Comparison of ENCODE assay signal across 27 cellular contexts in the genomic region with DNA sequence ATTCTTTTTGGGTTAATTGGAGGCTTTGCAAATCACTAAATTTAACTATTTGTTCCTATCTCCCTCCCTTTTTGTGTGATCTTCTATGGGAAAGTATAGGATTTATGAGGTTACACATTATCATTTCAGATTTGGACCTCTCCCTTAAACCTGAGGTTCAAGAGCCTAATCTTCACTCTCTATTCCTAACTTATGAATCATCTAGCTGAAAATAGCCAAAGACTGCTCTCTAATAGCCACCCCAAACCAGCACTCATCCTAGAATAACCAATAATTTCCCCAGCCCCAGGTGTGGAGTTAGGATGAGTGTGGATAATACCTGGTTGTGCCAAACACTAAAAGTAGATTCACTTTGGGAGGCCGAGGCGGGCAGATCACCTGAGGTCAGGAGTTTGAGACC.
DNase-seq lines count a peak whose midpoint lies in the region; ATAC-seq, FAIRE-seq and TF ChIP-seq lines count a peak whose summit lies in the region.
"Had no signal": no experiment of that assay in that cellular context is flagged by ENCODE, and none has a peak within 500 bp of the region (broad histone marks: within the 10 kb centered on the region; RNA-seq: fewer than 3 reads in every experiment).

No MANE protein-coding gene starts in this region.

- H3K4me1 Mint-ChIP-seq in astrocyte (ENCODE audit: low read depth, unreplicated experiment) = peaks cover 22% of the 10 kb centered on the region
- H3K4me1 Mint-ChIP-seq in osteocyte (ENCODE audit: unreplicated experiment) = peaks cover 22% of the 10 kb centered on the region

- H3K4me3 ChIP-seq in A549 (no peak overlapping the region), astrocyte (ENCODE audit: insufficient read depth, low read depth, low read length) (no peak overlapping the region)
- H3K4me3 ChIP-seq: BLaER1 treated with 17β-estradiol and CSF1 and Interleukin-3, amounts not matched to agents 10 nM and 100 nM; GM12878; Peyer's patch; SJCRH30 had no signal

- CTCF ChIA-PET in A549 (lab: Yijun Ruan, JAX) = no interaction called here

- H4K20me1 ChIP-seq in astrocyte (ENCODE audit: insufficient read depth, low read length) = no peaks in the 10 kb centered on the region
- H4K20me1 ChIP-seq: BLaER1 treated with 17β-estradiol and CSF1 and Interleukin-3, amounts not matched to agents 10 nM and 100 nM had no signal

- no peak overlapping the region for H3K9ac ChIP-seq in astrocyte (ENCODE audit: low read length)
- H3K9ac ChIP-seq: BLaER1 treated with 17β-estradiol and CSF1 and Interleukin-3, amounts not matched to agents 10 nM and 100 nM had no signal

- H3K36me3 ChIP-seq in astrocyte (ENCODE audit: insufficient read depth, low read length) = no peaks in the 10 kb centered on the region
- H3K36me3 ChIP-seq: BLaER1 treated with 17β-estradiol and CSF1 and Interleukin-3, amounts not matched to agents 10 nM and 100 nM; Peyer's patch; SJCRH30 had no signal

- H3K9me3 Mint-ChIP-seq in astrocyte (ENCODE audit: unreplicated experiment) = no peaks in the 10 kb centered on the region
- H3K9me3 Mint-ChIP-seq in osteocyte (ENCODE audit: unreplicated experiment) = peaks cover 3% of the 10 kb centered on the region
- H3K9me3 Mint-ChIP-seq: CD4-positive, alpha-beta T cell; H9 had no signal

- H3K9me3 ChIP-seq in A549 (no peaks in the 10 kb centered on the region), astrocyte (ENCODE audit: insufficient read depth, low read depth, low read length) (no peaks in the 10 kb centered on the region)
- H3K9me3 ChIP-seq: BLaER1 treated with 17β-estradiol and CSF1 and Interleukin-3, amounts not matched to agents 10 nM and 100 nM; Peyer's patch; SJCRH30 had no signal

- POLR2A ChIA-PET in A549 (lab: Yijun Ruan, JAX) = no interaction called here

- TF ChIP-seq RAD21 in A549 (conservative IDR thresholded peaks at IDR 0.05 in 1 of 2, IDR thresholded peaks at IDR 0.05 in 1 of 2) = no peak

- DNase-seq in A549 (ENCODE audit: low read depth in 1 of 2, low spot score in 1 of 2) = no peak
- DNase-seq in GM03348 (ENCODE audit: low spot score) = peak; percentile 11
- peak; percentile 11 for DNase-seq in astrocyte (ENCODE audit: low read depth)
- no peak for DNase-seq in osteocyte (ENCODE audit: extremely low spot score, unreplicated experiment)
- no peak for DNase-seq in NCI-H2196 treated with DMSO at 0.1 percent for 48 hours (lab: John Stamatoyannopoulos, UW; ENCODE audit: unreplicated experiment)
- DNase-seq: AML-193; CD4-positive, alpha-beta T cell; H9; IMR-90; KG1; MM.1S; NCI-H2029 treated with DMSO at 0.1 percent for 48 hours; NCI-H2227 treated with DMSO at 0.1 percent for 48 hours; NCI-H510A; NCI-H69; OCI-M1; Peyer's patch; SJCRH30 had no signal

- no peaks in the 10 kb centered on the region for H3K79me2 ChIP-seq in astrocyte (ENCODE audit: insufficient read depth, low read length)

- H3K4me3 Mint-ChIP-seq in astrocyte (ENCODE audit: unreplicated experiment) (no peak overlapping the region), osteocyte (ENCODE audit: unreplicated experiment) (no peak overlapping the region)
- H3K4me3 Mint-ChIP-seq: CD4-positive, alpha-beta T cell; H9 had no signal

- H3K27ac Mint-ChIP-seq in astrocyte (ENCODE audit: unreplicated experiment) (peak overlapping the region; percentile 26), osteocyte (ENCODE audit: unreplicated experiment) (peak overlapping the region; percentile 18)
- H3K27ac Mint-ChIP-seq: CD4-positive, alpha-beta T cell; H9 had no signal

- TF ChIP-seq POLR2A in A549 (IDR thresholded peaks at IDR 0.05; ENCODE audit: low read length) = no peak

- H3K36me3 Mint-ChIP-seq in astrocyte (ENCODE audit: low read depth, unreplicated experiment) (no peaks in the 10 kb centered on the region), osteocyte (ENCODE audit: unreplicated experiment) (no peaks in the 10 kb centered on the region)

- H3K4me1 ChIP-seq in A549 = peaks cover 22% of the 10 kb centered on the region
- peaks cover 12% of the 10 kb centered on the region for H3K4me1 ChIP-seq in astrocyte (ENCODE audit: insufficient read depth, low read length)
- H3K4me1 ChIP-seq: BLaER1 treated with 17β-estradiol and CSF1 and Interleukin-3, amounts not matched to agents 10 nM and 100 nM; Peyer's patch; SJCRH30 had no signal

- WGBS in A549 (ENCODE audit: missing lambda C conversion rate) = 83% methylated on average over 2 of the region's 2 CpGs

- FAIRE-seq in A549 (lab: Jason Lieb, UNC) (no peak), astrocyte (lab: Jason Lieb, UNC) (no peak)
- FAIRE-seq: D721Med, G401.6, GM12878, GM19239 had no signal

- peak overlapping the region; percentile 63 to 68; a peak in 3 of 6 replicates for H3K27ac ChIP-seq in A549
- no peak overlapping the region for H3K27ac ChIP-seq in astrocyte (ENCODE audit: low read depth, low read length)
- H3K27ac ChIP-seq: BLaER1 treated with 17β-estradiol and CSF1 and Interleukin-3, amounts not matched to agents 10 nM and 100 nM; Peyer's patch; SJCRH30 had no signal

- no peaks in the 10 kb centered on the region for H3K27me3 ChIP-seq in astrocyte (ENCODE audit: insufficient read depth, low read length)
- H3K27me3 ChIP-seq: BLaER1 treated with 17β-estradiol and CSF1 and Interleukin-3, amounts not matched to agents 10 nM and 100 nM; Peyer's patch; SJCRH30 had no signal

- TF ChIP-seq CTCF in A549 (IDR thresholded peaks at IDR 0.05) (no peak), astrocyte (IDR thresholded peaks at IDR 0.05; ENCODE audit: insufficient read depth, low read depth, low read length) (no peak), osteocyte (IDR thresholded peaks at IDR 0.05) (no peak)

- TF ChIP-seq EP300 in A549 (IDR thresholded peaks at IDR 0.05) = no peak

- H3K27me3 Mint-ChIP-seq in astrocyte (ENCODE audit: low read depth, unreplicated experiment) = no peaks in the 10 kb centered on the region
- no peaks in the 10 kb centered on the region for H3K27me3 Mint-ChIP-seq in osteocyte (ENCODE audit: unreplicated experiment)
- H3K27me3 Mint-ChIP-seq: CD4-positive, alpha-beta T cell had no signal

- ATAC-seq in A549 = no peak
- no peak for ATAC-seq in GM18502 (IDR thresholded peaks at IDR 0.05; ENCODE audit: poor library complexity, unreplicated experiment)
- ATAC-seq in HG03439 (IDR thresholded peaks at IDR 0.05; ENCODE audit: unreplicated experiment) = no peak
- no peak for ATAC-seq in GM21737 (IDR thresholded peaks at IDR 0.05; ENCODE audit: unreplicated experiment)
- ATAC-seq: GM12878, SK-N-SH treated with all-trans-retinoic acid at 6 μM for 48 hours had no signal

- no peak overlapping the region for H2AFZ ChIP-seq in astrocyte (ENCODE audit: low read depth, low read length)

- H3K4me2 ChIP-seq in A549 (no peak overlapping the region), astrocyte (ENCODE audit: low read length) (peak overlapping the region; percentile 10)
- H3K4me2 ChIP-seq: BLaER1 treated with 17β-estradiol and CSF1 and Interleukin-3, amounts not matched to agents 10 nM and 100 nM had no signal

TF ChIP-seq in A549, 52 proteins besides CTCF, POLR2A, EP300 and RAD21:
- TF ChIP-seq MAZ (IDR thresholded peaks at IDR 0.05; ENCODE audit: borderline replicate concordance, low read depth, low read length) = no peak
- no peak for TF ChIP-seq ESRRA (IDR thresholded peaks at IDR 0.05; ENCODE audit: borderline replicate concordance, low read length)
- no peak for TF ChIP-seq ATOH8 (CRISPR knock-in tag; IDR thresholded peaks at IDR 0.05; ENCODE audit: low read depth)
- TF ChIP-seq REST (IDR thresholded peaks at IDR 0.05) = no peak

Comparison
In these comparisons a context has a peak if more than half of its experiments do, and no peak if none do; other contexts are left out.
1. DNase-seq: peak in GM03348 (single experiment) and astrocyte (single experiment); none in A549 (0 of 2), osteocyte (single experiment) and NCI-H2196 treated with DMSO at 0.1 percent for 48 hours (single experiment).